In genomic region chr19:13833330-13834265, GRCh38 we compare ENCODE assay signal across 8 cellular contexts. TPM values are rescaled to one million over a fixed set of nuclear protein-coding genes. Genes with fewer than 3 reads are reported as not detected.
DNase-seq lines count a peak whose midpoint lies in the region; ATAC-seq and TF ChIP-seq lines count a peak whose summit lies in the region.

No MANE protein-coding gene starts in this region.

- H3K27ac Mint-ChIP-seq in T-helper 17 cell, result peak overlapping the region; percentile 100

- intact Hi-C loops in ascending aorta (cut with DNase I), result loop anchor here (5.0 kb wide), 1 partner anchor 36 kb away; the partner anchor contains the start of gene ZSWIM4

- peaks cover 54% of the 10 kb centered on the region for H3K4me1 Mint-ChIP-seq in T-helper 17 cell

- peaks cover 17% of the 10 kb centered on the region for H3K36me3 ChIP-seq in GM06990 (ENCODE audit: control insufficient read depth, insufficient read depth, low read length)
- H3K36me3 ChIP-seq in HEK293 (ENCODE audit: control insufficient read depth in 2 of 2, insufficient read depth in 1 of 2, low read length in 2 of 2), result peaks cover 0 to 28% of the 10 kb centered on the region in 2 experiments; a peak in 1 of 3 replicates
- peaks cover 45 to 54% of the 10 kb centered on the region in 2 donors for H3K36me3 ChIP-seq in ascending aorta

- no peaks in the 10 kb centered on the region for H3K27me3 ChIP-seq in GM06990 (replicated peaks; ENCODE audit: control insufficient read depth, insufficient read depth, low read length)
- H3K27me3 ChIP-seq in ascending aorta, result no peaks in the 10 kb centered on the region

- CTCF ChIA-PET in HEK293 (lab: Yijun Ruan, JAX), result interaction anchor here (0.5 to 1.4 kb wide), 6 partner anchors 12 to 1899 kb away, joined by 3 to 7 read pairs (median 4); no protein-coding TSS in a partner anchor

- H3K27me3 Mint-ChIP-seq in T-helper 17 cell, result no peaks in the 10 kb centered on the region

- H3K36me3 Mint-ChIP-seq in T-helper 17 cell (ENCODE audit: low read depth), result peaks cover 4% of the 10 kb centered on the region

- DNase-seq in GM06990 (ENCODE audit: extremely low read depth, insufficient read length) (peak; percentile 90), NCI-H1105 treated with DMSO at 0.1 percent for 48 hours (lab: John Stamatoyannopoulos, UW) (peak; percentile 82), T-helper 17 cell (peak; percentile 90 to 96 (median 92)), ascending aorta (ENCODE audit: low spot score in 2 of 2) (peak; percentile 83 to 96), hepatic stellate cell (ENCODE audit: low spot score) (peak; percentile 93), retinal pigment epithelial cell (ENCODE audit: low read depth) (no peak)

- POLR2A ChIA-PET in HEK293 (lab: Yijun Ruan, JAX), result interaction anchor here (0.7 to 1.1 kb wide), 2 partner anchors 11 to 49 kb away, joined by 3 read pairs; no protein-coding TSS in a partner anchor

- H3K9me3 ChIP-seq in HEK293 (ENCODE audit: control insufficient read depth, insufficient read depth, low read depth, low read length) (no peaks in the 10 kb centered on the region), T-helper 17 cell (ENCODE audit: control insufficient read depth, low read length, poor library complexity, severe bottlenecking) (no peaks in the 10 kb centered on the region), ascending aorta (no peaks in the 10 kb centered on the region)

- H3K4me3 ChIP-seq in GM06990 (replicated peaks; ENCODE audit: low read depth, low read length) (peak overlapping the region; percentile 55), HEK293 (ENCODE audit: low read depth, low read length) (peak overlapping the region; percentile 29), ascending aorta (peak overlapping the region in 1 of 2 donors; percentile 30), retinal pigment epithelial cell (ENCODE audit: low read length) (peak overlapping the region; percentile 40)

- peak overlapping the region; percentile 96 for H3K4me3 Mint-ChIP-seq in T-helper 17 cell

- H3K4me1 ChIP-seq in HEK293 (ENCODE audit: control insufficient read depth, insufficient read depth, low read length) (no peaks in the 10 kb centered on the region), ascending aorta (peaks cover 38 to 53% of the 10 kb centered on the region in 2 donors)

- TF ChIP-seq CTCF in GM06990 (IDR thresholded peaks at IDR 0.05; ENCODE audit: insufficient read depth, low read length, poor library complexity, severe bottlenecking) (peak; percentile 72), HEK293 (tag by site-specific recombination; IDR thresholded peaks at IDR 0.05) (peak; percentile 90), ascending aorta (IDR thresholded peaks at IDR 0.05) (peak; percentile 15 to 48 (median 44)), retinal pigment epithelial cell (conservative IDR thresholded peaks at IDR 0.05; ENCODE audit: low read depth, low read length) (peak; percentile 61)

- peak; percentile 66 for ATAC-seq in T-helper 17 cell
- no peak for ATAC-seq in HG03457 (IDR thresholded peaks at IDR 0.05; ENCODE audit: unreplicated experiment)

- no peak overlapping the region; the same call in 1 of the 2 replicates for H3K27ac ChIP-seq in HEK293 (ENCODE audit: extremely low read depth, low read depth, low read length)
- H3K27ac ChIP-seq in ascending aorta, result peak overlapping the region; percentile 99 to 100

TF ChIP-seq in HEK293, 187 proteins besides CTCF, POLR2A, EP300 and RAD21 (continues in another document):
- TF ChIP-seq OVOL3 (tag by site-specific recombination; IDR thresholded peaks at IDR 0.05), result no peak
- TF ChIP-seq SCRT2 (tag by site-specific recombination; IDR thresholded peaks at IDR 0.05), result peak; percentile 91
- 0 out of 2 replicates have a peak, but pooled peaks have one; percentile 41 for TF ChIP-seq KLF8 (tag by site-specific recombination; IDR thresholded peaks at IDR 0.05)
- TF ChIP-seq GLIS1 (tag by site-specific recombination; IDR thresholded peaks at IDR 0.05), result peak; percentile 16
- peak; percentile 89 for TF ChIP-seq SP3 (tag by site-specific recombination; IDR thresholded peaks at IDR 0.05)
- no peak for TF ChIP-seq ZNF37A (tag by site-specific recombination; IDR thresholded peaks at IDR 0.05)
- TF ChIP-seq, protein P1, sequence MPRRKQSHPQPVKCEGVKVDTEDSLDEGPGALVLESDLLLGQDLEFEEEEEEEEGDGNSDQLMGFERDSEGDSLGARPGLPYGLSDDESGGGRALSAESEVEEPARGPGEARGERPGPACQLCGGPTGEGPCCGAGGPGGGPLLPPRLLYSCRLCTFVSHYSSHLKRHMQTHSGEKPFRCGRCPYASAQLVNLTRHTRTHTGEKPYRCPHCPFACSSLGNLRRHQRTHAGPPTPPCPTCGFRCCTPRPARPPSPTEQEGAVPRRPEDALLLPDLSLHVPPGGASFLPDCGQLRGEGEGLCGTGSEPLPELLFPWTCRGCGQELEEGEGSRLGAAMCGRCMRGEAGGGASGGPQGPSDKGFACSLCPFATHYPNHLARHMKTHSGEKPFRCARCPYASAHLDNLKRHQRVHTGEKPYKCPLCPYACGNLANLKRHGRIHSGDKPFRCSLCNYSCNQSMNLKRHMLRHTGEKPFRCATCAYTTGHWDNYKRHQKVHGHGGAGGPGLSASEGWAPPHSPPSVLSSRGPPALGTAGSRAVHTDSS (tag by site-specific recombination; IDR thresholded peaks at IDR 0.05), result no peak
- peak; percentile 44; the same call in 1 of the 2 replicates for TF ChIP-seq SP7 (tag by site-specific recombination; IDR thresholded peaks at IDR 0.05)
- TF ChIP-seq, protein P2, sequence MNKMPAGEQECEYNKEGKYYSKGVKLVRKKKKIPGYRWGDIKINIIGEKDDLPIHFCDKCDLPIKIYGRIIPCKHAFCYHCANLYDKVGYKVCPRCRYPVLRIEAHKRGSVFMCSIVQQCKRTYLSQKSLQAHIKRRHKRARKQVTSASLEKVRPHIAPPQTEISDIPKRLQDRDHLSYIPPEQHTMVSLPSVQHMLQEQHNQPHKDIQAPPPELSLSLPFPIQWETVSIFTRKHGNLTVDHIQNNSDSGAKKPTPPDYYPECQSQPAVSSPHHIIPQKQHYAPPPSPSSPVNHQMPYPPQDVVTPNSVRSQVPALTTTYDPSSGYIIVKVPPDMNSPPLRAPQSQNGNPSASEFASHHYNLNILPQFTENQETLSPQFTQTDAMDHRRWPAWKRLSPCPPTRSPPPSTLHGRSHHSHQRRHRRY (tag by site-specific recombination; IDR thresholded peaks at IDR 0.05), result 0 out of 2 replicates have a peak, but pooled peaks have one; percentile 44
- TF ChIP-seq MYNN (tag by site-specific recombination; IDR thresholded peaks at IDR 0.05; ENCODE audit: borderline replicate concordance), result no peak
- TF ChIP-seq, protein P3, sequence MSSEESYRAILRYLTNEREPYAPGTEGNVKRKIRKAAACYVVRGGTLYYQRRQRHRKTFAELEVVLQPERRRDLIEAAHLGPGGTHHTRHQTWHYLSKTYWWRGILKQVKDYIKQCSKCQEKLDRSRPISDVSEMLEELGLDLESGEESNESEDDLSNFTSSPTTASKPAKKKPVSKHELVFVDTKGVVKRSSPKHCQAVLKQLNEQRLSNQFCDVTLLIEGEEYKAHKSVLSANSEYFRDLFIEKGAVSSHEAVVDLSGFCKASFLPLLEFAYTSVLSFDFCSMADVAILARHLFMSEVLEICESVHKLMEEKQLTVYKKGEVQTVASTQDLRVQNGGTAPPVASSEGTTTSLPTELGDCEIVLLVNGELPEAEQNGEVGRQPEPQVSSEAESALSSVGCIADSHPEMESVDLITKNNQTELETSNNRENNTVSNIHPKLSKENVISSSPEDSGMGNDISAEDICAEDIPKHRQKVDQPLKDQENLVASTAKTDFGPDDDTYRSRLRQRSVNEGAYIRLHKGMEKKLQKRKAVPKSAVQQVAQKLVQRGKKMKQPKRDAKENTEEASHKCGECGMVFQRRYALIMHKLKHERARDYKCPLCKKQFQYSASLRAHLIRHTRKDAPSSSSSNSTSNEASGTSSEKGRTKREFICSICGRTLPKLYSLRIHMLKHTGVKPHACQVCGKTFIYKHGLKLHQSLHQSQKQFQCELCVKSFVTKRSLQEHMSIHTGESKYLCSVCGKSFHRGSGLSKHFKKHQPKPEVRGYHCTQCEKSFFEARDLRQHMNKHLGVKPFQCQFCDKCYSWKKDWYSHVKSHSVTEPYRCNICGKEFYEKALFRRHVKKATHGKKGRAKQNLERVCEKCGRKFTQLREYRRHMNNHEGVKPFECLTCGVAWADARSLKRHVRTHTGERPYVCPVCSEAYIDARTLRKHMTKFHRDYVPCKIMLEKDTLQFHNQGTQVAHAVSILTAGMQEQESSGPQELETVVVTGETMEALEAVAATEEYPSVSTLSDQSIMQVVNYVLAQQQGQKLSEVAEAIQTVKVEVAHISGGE (tag by site-specific recombination; conservative IDR thresholded peaks at IDR 0.05; ENCODE audit: low read depth), result 0 out of 2 replicates have a peak, but pooled peaks have one; percentile 12
- TF ChIP-seq ZNF335 (tag by site-specific recombination; conservative IDR thresholded peaks at IDR 0.05), result peak; percentile 74
- no peak for TF ChIP-seq ZNF791 (tag by site-specific recombination; IDR thresholded peaks at IDR 0.05)
- peak; percentile 11; the same call in 1 of the 2 replicates for TF ChIP-seq INSM2 (tag by site-specific recombination; IDR thresholded peaks at IDR 0.05)
- TF ChIP-seq ZEB2 (tag by site-specific recombination; IDR thresholded peaks at IDR 0.05), result peak; percentile 75
- TF ChIP-seq ZNF785 (tag by site-specific recombination; IDR thresholded peaks at IDR 0.05), result 0 out of 2 replicates have a peak, but pooled peaks have one; percentile 15
- 0 out of 2 replicates have a peak, but pooled peaks have one; percentile 53 for TF ChIP-seq ZXDB (tag by site-specific recombination; IDR thresholded peaks at IDR 0.05)
- TF ChIP-seq ZBTB48 (tag by site-specific recombination; IDR thresholded peaks at IDR 0.05), result peak; percentile 44
- no peak for TF ChIP-seq GFI1B (tag by site-specific recombination; IDR thresholded peaks at IDR 0.05)

RNA-seq across cellular contexts. Expression of gene ZSWIM4, which starts 38.4 kb away (rescaled TPM):
- 1 to 10 TPM; 4.2 to 5.3 TPM for total RNA-seq in T-helper 17 cell
- total RNA-seq in ascending aorta, result 23.2 TPM

RNA-seq across cellular contexts. Expression of gene NANOS3, which starts 43.3 kb away (rescaled TPM):
- total RNA-seq in T-helper 17 cell, result 1 to 10 TPM in 1 of 2 donors, under 1 TPM in 1; 0.60 to 2.6 TPM
- not detected for total RNA-seq in ascending aorta

RNA-seq across cellular contexts. Expression of gene C19orf53, which starts 59.3 kb away (rescaled TPM):
- total RNA-seq in T-helper 17 cell (10 to 100 TPM; 62.4 to 73.0 TPM), ascending aorta (163 TPM)
